Comparison of ENCODE assay signal across 16 cellular contexts in the genomic region with DNA sequence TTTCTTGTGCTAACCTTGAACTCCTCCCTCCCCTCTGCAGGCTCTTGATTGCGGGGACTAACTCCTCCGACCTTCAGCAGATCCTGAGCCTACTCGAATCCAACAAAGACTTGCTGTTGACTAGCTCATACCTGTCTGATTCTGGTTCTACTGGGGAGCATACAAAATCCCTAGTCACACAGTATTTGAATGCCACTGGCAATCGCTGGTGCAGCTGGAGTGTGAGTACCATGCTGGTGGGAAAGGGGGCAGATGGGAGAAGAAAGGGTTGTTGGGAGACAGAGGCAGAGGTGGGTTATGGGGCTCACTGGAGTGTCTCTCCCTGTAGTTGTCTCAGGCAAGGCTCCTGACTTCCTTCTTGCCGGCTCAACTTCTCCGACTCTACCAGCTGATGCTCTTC. TPM values are rescaled to one million over a fixed set of nuclear protein-coding genes. Genes with fewer than 3 reads are reported as not detected.
DNase-seq lines count a peak whose midpoint lies in the region; ATAC-seq and TF ChIP-seq lines count a peak whose summit lies in the region.
"Had no signal": no experiment of that assay in that cellular context is flagged by ENCODE, and none has a peak within 500 bp of the region (broad histone marks: within the 10 kb centered on the region; RNA-seq: fewer than 3 reads in every experiment).

No MANE protein-coding gene starts in this region.

- BruUV-seq in MCF 10A (replicated peaks; lab: Mats Ljungman, UMichigan), result no TSS peak

- POLR2A ChIA-PET in MCF 10A (lab: Yijun Ruan, JAX), result interaction anchor here (0.6 to 6.1 kb wide), 8 partner anchors 29 to 220 kb away, joined by 3 to 152 read pairs (median 5); partner anchors contain the start of genes C11orf98, CSKMT, HNRNPUL2 and TTC9C

- H3K27ac Mint-ChIP-seq in CD14-positive monocyte (peak overlapping the region in 4 of 7 donors; percentile 5 to 67 (median 26)), MCF 10A (ENCODE audit: low read depth, unreplicated experiment) (peak overlapping the region; percentile 27), natural killer cell (peak overlapping the region in 1 of 2 donors; percentile 48)

- H3K4me1 Mint-ChIP-seq in CD14-positive monocyte (peaks cover 31% of the 10 kb centered on the region), MCF 10A (ENCODE audit: insufficient read depth, unreplicated experiment) (peaks cover 48% of the 10 kb centered on the region), natural killer cell (peaks cover 41 to 54% of the 10 kb centered on the region in 2 donors)

- H3K36me3 Mint-ChIP-seq in CD14-positive monocyte (peaks cover 74 to 76% of the 10 kb centered on the region in 2 donors), MCF 10A (ENCODE audit: insufficient read depth, unreplicated experiment) (peaks cover 94% of the 10 kb centered on the region), natural killer cell (peaks cover 40% of the 10 kb centered on the region)

- intact Hi-C loops in CD14-positive monocyte (cut with micrococcal nuclease) (no loop called here), MCF 10A (cut with micrococcal nuclease) (no loop called here), natural killer cell (cut with micrococcal nuclease) (no loop called here)

- DNase-seq in CD14-positive monocyte (ENCODE audit: low spot score) (no peak), NB4 (ENCODE audit: low read depth) (no peak), MCF 10A (ENCODE audit: unreplicated experiment) (no peak), natural killer cell (no peak), NCI-H1092 treated with DMSO at 0.1 percent for 48 hours (lab: John Stamatoyannopoulos, UW) (no peak)
- DNase-seq: colonic mucosa, DMS79 treated with DMSO at 0.1 percent for 48 hours, NCI-H526, SK-N-SH had no signal

- no peak overlapping the region for H3K4me3 Mint-ChIP-seq in CD14-positive monocyte
- H3K4me3 Mint-ChIP-seq in MCF 10A (ENCODE audit: unreplicated experiment), result peak overlapping the region; percentile 52
- peak overlapping the region; percentile 29 for H3K4me3 Mint-ChIP-seq in natural killer cell

- peaks cover 0 to 3% (median 0%) of the 10 kb centered on the region in 7 donors for H3K9me3 Mint-ChIP-seq in CD14-positive monocyte
- no peaks in the 10 kb centered on the region for H3K9me3 Mint-ChIP-seq in MCF 10A (ENCODE audit: unreplicated experiment)
- no peaks in the 10 kb centered on the region for H3K9me3 Mint-ChIP-seq in natural killer cell

- no peak for ATAC-seq in natural killer cell
- no peak for ATAC-seq in HG03460 (IDR thresholded peaks at IDR 0.05; ENCODE audit: unreplicated experiment)
- no peak for ATAC-seq in GM18511 (IDR thresholded peaks at IDR 0.05; ENCODE audit: unreplicated experiment)
- ATAC-seq in HG03139 (IDR thresholded peaks at IDR 0.05; ENCODE audit: unreplicated experiment), result no peak

- TF ChIP-seq CTCF in CD14-positive monocyte (IDR thresholded peaks at IDR 0.05) (no peak), NB4 (IDR thresholded peaks at IDR 0.05; ENCODE audit: low read depth, low read length) (no peak), MCF 10A (IDR thresholded peaks at IDR 0.05; ENCODE audit: unreplicated experiment) (no peak), natural killer cell (IDR thresholded peaks at IDR 0.05) (no peak)

- CTCF ChIA-PET in MCF 10A (lab: Yijun Ruan, JAX), result interaction anchor here (0.5 to 3.3 kb wide), 8 partner anchors 10 to 291 kb away, joined by 3 to 27 read pairs (median 4); no protein-coding TSS in a partner anchor

- no peak for TF ChIP-seq POLR2A in NB4 (IDR thresholded peaks at IDR 0.05; ENCODE audit: extremely low read depth, insufficient read length)

- peak overlapping the region; percentile 21 for H3K4me3 ChIP-seq in NB4 (ENCODE audit: low read depth, low read length)
- H3K4me3 ChIP-seq: colonic mucosa had no signal

- peaks cover 0 to 4% (median 1%) of the 10 kb centered on the region in 3 donors for H3K27me3 Mint-ChIP-seq in CD14-positive monocyte (ENCODE audit: low read depth in 3 of 3)
- no peaks in the 10 kb centered on the region for H3K27me3 Mint-ChIP-seq in MCF 10A (ENCODE audit: insufficient read depth, unreplicated experiment)
- no peaks in the 10 kb centered on the region for H3K27me3 Mint-ChIP-seq in natural killer cell (ENCODE audit: low read depth in 2 of 2)

RNA-seq across cellular contexts. Expression of gene SLC3A2, which starts 4.4 kb away (rescaled TPM):
- 100 to 1,000 TPM; 156 to 189 TPM for polyA plus RNA-seq in CD14-positive monocyte
- total RNA-seq in MCF 10A (2022), result 838 and 896 TPM in 2 replicates
- 100 to 1,000 TPM; 200 to 235 (median 207) TPM for total RNA-seq in natural killer cell

RNA-seq across cellular contexts. Expression of gene CHRM1, which starts 36.0 kb away (rescaled TPM):
- polyA plus RNA-seq in CD14-positive monocyte, result not detected
- total RNA-seq in MCF 10A (2022) (not detected in 2 replicates), natural killer cell (not detected)
- total RNA-seq: glomerular endothelial cell, renal cortical epithelial cell, ureter had no signal
- polyA plus RNA-seq: SK-N-SH had no signal

RNA-seq across cellular contexts. Expression of gene WDR74, which starts 45.7 kb away (rescaled TPM):
- polyA plus RNA-seq in CD14-positive monocyte, result 10 to 100 TPM; 14.2 to 18.4 TPM
- total RNA-seq in MCF 10A (2022) (91.3 and 115 TPM in 2 replicates), natural killer cell (100 to 1,000 TPM; 151 to 173 (median 171) TPM)

RNA-seq across cellular contexts. Expression of gene TEX54, which starts 52.5 kb away (rescaled TPM):
- polyA plus RNA-seq in CD14-positive monocyte, result under 1 TPM in 1 of 2 donors, not detected in 1; 0.74 TPM
- total RNA-seq in MCF 10A (2022), result not detected in 2 replicates
- total RNA-seq in natural killer cell, result not detected
- total RNA-seq: colonic mucosa, glomerular endothelial cell, lower leg skin, renal cortical epithelial cell, ureter had no signal
- polyA plus RNA-seq: SK-N-SH had no signal

RNA-seq across cellular contexts. Expression of gene STX5, which starts 53.3 kb away (rescaled TPM):
- 10 to 100 TPM; 38.5 to 39.6 TPM for polyA plus RNA-seq in CD14-positive monocyte
- total RNA-seq in MCF 10A (2022) (71.8 and 72.0 TPM in 2 replicates), natural killer cell (100 to 1,000 TPM; 138 to 171 (median 166) TPM)

Comparison
In these comparisons a context has a peak if more than half of its experiments do, and no peak if none do; other contexts are left out.
1. H3K4me3 Mint-ChIP-seq: peak in MCF 10A (single experiment) and natural killer cell (single experiment); none in CD14-positive monocyte (0 of 2).